In genomic region chr17:45161288-45162021, GRCh38 we compare ENCODE assay signal across 8 cellular contexts. TPM values are rescaled to one million over a fixed set of nuclear protein-coding genes. Genes with fewer than 3 reads are reported as not detected.
DNase-seq lines count a peak whose midpoint lies in the region; ATAC-seq and TF ChIP-seq lines count a peak whose summit lies in the region.

TSS of gene HEXIM2 (plus strand) at chr17:45161875. CDS start at chr17:45162794, 919 bp downstream.

- peak within 1 kb of the TSS; percentile 95 to 100 (median 100) for H3K27ac ChIP-seq in adrenal gland
- H3K27ac ChIP-seq in heart left ventricle: peak within 1 kb of the TSS; percentile 96 to 100 (median 100)
- H3K27ac ChIP-seq in trophoblast cell (ENCODE audit: low read depth, low read length): peak within 1 kb of the TSS; percentile 99
- peak within 1 kb of the TSS; percentile 94 to 99 (median 98) for H3K27ac ChIP-seq in transverse colon

- H2AK5ac ChIP-seq in trophoblast cell (ENCODE audit: low read length): peak within 1 kb of the TSS; percentile 99

- H3K79me1 ChIP-seq in trophoblast cell (ENCODE audit: low read length): peaks cover 17% of the 10 kb centered on the region

- H3K9me3 ChIP-seq in adrenal gland (replicated peaks in 1 of 3): no peaks in the 10 kb centered on the region
- H3K9me3 ChIP-seq in heart left ventricle: no peaks in the 10 kb centered on the region
- no peaks in the 10 kb centered on the region for H3K9me3 ChIP-seq in trophoblast cell (ENCODE audit: insufficient read depth, low read depth, low read length)
- H3K9me3 ChIP-seq in transverse colon: no peaks in the 10 kb centered on the region

- H3K9ac ChIP-seq in trophoblast cell (ENCODE audit: low read length): peak within 1 kb of the TSS; percentile 94

- H2BK12ac ChIP-seq in trophoblast cell (ENCODE audit: low read length): no peak within 1 kb of the TSS

- H3K23ac ChIP-seq in trophoblast cell (ENCODE audit: low read length): no peak within 1 kb of the TSS

- H2AFZ ChIP-seq in trophoblast cell (ENCODE audit: insufficient read depth, low read length, poor library complexity): peak within 1 kb of the TSS; percentile 78

- 0% methylated on average over 24 to 53 of the region's 53 CpGs for whole genome bisulfite sequencing in adrenal gland, 4 donors
- WGBS in heart left ventricle, 4 donors: 0 to 1% (median 1%) methylated on average over 31 to 53 of the region's 53 CpGs
- no CpG with 5 or more reads among the region's 53 CpGs for WGBS in trophoblast cell (ENCODE audit: extremely low coverage, insufficient coverage, insufficient read length)
- WGBS in transverse colon (ENCODE audit: low coverage in 1 of 2), 2 donors: 0% methylated on average over 31 of the region's 53 CpGs; no CpG with 5 or more reads in 1 of the 2 donors

- peak within 1 kb of the TSS; percentile 98 for H3K18ac ChIP-seq in trophoblast cell (ENCODE audit: low read length)

- in situ Hi-C loops in GM13976 (cut with MboI; ENCODE audit: low sequenced_read_pairs, unreplicated experiment) (no loop called here), transverse colon (cut with MboI; ENCODE audit: low pct_ligation_motif_present in 1 of 4, low pct_unique_long_range_greater_than_20kb in 1 of 4, low sequenced_read_pairs in 3 of 4) (no loop called here)

- intact Hi-C loops in adrenal gland (cut with DNase I) (no loop called here), heart left ventricle (cut with DNase I) (loop anchor here in 7 of 10 donors (1.0 to 5.0 kb wide), 5 partner anchors 13 to 36 kb away; partner anchors contain the start of gene HEXIM1 (in 5 of the 7)), transverse colon (cut with DNase I; ENCODE audit: low total_unique reads) (loop anchor here (2.0 kb wide), 1 partner anchor 15 kb away; no protein-coding TSS in a partner anchor)

- H3K27me3 ChIP-seq in adrenal gland: no peaks in the 10 kb centered on the region
- no peaks in the 10 kb centered on the region for H3K27me3 ChIP-seq in heart left ventricle
- no peaks in the 10 kb centered on the region for H3K27me3 ChIP-seq in trophoblast cell (ENCODE audit: insufficient read depth, low read length)
- no peaks in the 10 kb centered on the region for H3K27me3 ChIP-seq in transverse colon

- no peak for TF ChIP-seq CTCF in GM13976 (IDR thresholded peaks at IDR 0.05; ENCODE audit: borderline replicate concordance, control extremely low read depth, extremely low read depth, insufficient read depth, missing control alignments)
- TF ChIP-seq CTCF in adrenal gland (IDR thresholded peaks at IDR 0.05): peak in 1 of 6 experiments; percentile 17
- TF ChIP-seq CTCF in heart left ventricle (IDR thresholded peaks at IDR 0.05): no peak
- no peak for TF ChIP-seq CTCF in transverse colon (IDR thresholded peaks at IDR 0.05)

- H4K12ac ChIP-seq in trophoblast cell (ENCODE audit: low read depth, low read length): peak within 1 kb of the TSS; percentile 99

- peak within 1 kb of the TSS; percentile 99 for H2BK120ac ChIP-seq in trophoblast cell (ENCODE audit: insufficient read depth, low read length, poor library complexity)

- H3K4me1 ChIP-seq in adrenal gland (replicated peaks in 1 of 2) (peaks cover 37 to 38% of the 10 kb centered on the region in 2 donors), heart left ventricle (peaks cover 6 to 48% (median 36%) of the 10 kb centered on the region in 12 donors), trophoblast cell (ENCODE audit: control insufficient read depth in 1 of 2, insufficient read depth in 2 of 2, low read length in 2 of 2) (peaks cover 8 to 14% of the 10 kb centered on the region in 2 experiments), transverse colon (peaks cover 19 to 47% (median 36%) of the 10 kb centered on the region in 4 donors)

- H3K4ac ChIP-seq in trophoblast cell (ENCODE audit: low read depth, low read length): peak within 1 kb of the TSS; percentile 98

- ATAC-seq in HG02852 (IDR thresholded peaks at IDR 0.05; ENCODE audit: unreplicated experiment) (peak; percentile 92), heart left ventricle (peak; percentile 96 to 98 (median 97))

- peak within 1 kb of the TSS; percentile 100 for H2BK5ac ChIP-seq in trophoblast cell (ENCODE audit: low read depth, low read length, poor library complexity)

- H3K36me3 ChIP-seq in adrenal gland (replicated peaks in 1 of 2) (no peaks in the 10 kb centered on the region), heart left ventricle (peaks cover 0 to 2% (median 0%) of the 10 kb centered on the region in 9 donors), trophoblast cell (ENCODE audit: control insufficient read depth in 1 of 2, insufficient read depth in 2 of 2, low read length in 2 of 2) (no peaks in the 10 kb centered on the region), transverse colon (no peaks in the 10 kb centered on the region)

- no peak for TF ChIP-seq EP300 in transverse colon (IDR thresholded peaks at IDR 0.05; ENCODE audit: low read depth)

- H3K4me3 ChIP-seq in adrenal gland: peak within 1 kb of the TSS; percentile 80 to 97 (median 90)
- peak within 1 kb of the TSS; percentile 65 to 98 (median 93) for H3K4me3 ChIP-seq in heart left ventricle
- H3K4me3 ChIP-seq in trophoblast cell (ENCODE audit: low read depth, low read length): peak within 1 kb of the TSS; percentile 94
- H3K4me3 ChIP-seq in transverse colon: peak within 1 kb of the TSS; percentile 59 to 85 (median 75)

- H3K79me2 ChIP-seq in trophoblast cell (ENCODE audit: control insufficient read depth, insufficient read depth, low read length, poor library complexity): peaks cover 10% of the 10 kb centered on the region

- DNase-seq in GM13976 (ENCODE audit: low spot score) (peak; percentile 97), NCI-H1436 treated with DMSO at 0.1 percent for 48 hours (lab: John Stamatoyannopoulos, UW) (peak; percentile 100), T follicular helper cell (ENCODE audit: low read depth) (peak; percentile 96), adrenal gland (peak; percentile 98 to 100 (median 99)), heart left ventricle (peak; percentile 97 to 99 (median 98)), trophoblast cell (peak; percentile 100), transverse colon (peak; percentile 99)

- H4K8ac ChIP-seq in trophoblast cell (ENCODE audit: low read depth, low read length): peak within 1 kb of the TSS; percentile 100

- peak within 1 kb of the TSS; percentile 99 for H3K14ac ChIP-seq in trophoblast cell (ENCODE audit: low read length)

- peak within 1 kb of the TSS; percentile 93 for H3K4me2 ChIP-seq in trophoblast cell (ENCODE audit: low read length)

- H4K91ac ChIP-seq in trophoblast cell (ENCODE audit: low read depth, low read length): peak within 1 kb of the TSS; percentile 100

- peak; percentile 75 to 94 for TF ChIP-seq POLR2A in adrenal gland (IDR thresholded peaks at IDR 0.05)
- TF ChIP-seq POLR2A in heart left ventricle (IDR thresholded peaks at IDR 0.05): peak in 1 of 2 donors; percentile 81
- peak; percentile 91 for TF ChIP-seq POLR2A in transverse colon (IDR thresholded peaks at IDR 0.05)

RNA-seq across cellular contexts. Expression of gene HEXIM2, which starts in this region (rescaled TPM):
- total RNA-seq in adrenal gland: 10 to 100 TPM in 7 of 8 donors, 1 to 10 TPM in 1; 8.5 to 28.1 (median 17.6) TPM
- 10 to 100 TPM in 2 of 3 donors, 1 to 10 TPM in 1; 4.5 to 18.0 (median 14.7) TPM for polyA plus RNA-seq in adrenal gland
- 1 to 10 TPM; 3.9 to 7.5 (median 5.7) TPM for total RNA-seq in heart left ventricle
- 1 to 10 TPM; 3.4 to 6.4 TPM for polyA plus RNA-seq in heart left ventricle
- 4.2 and 4.3 TPM in 2 replicates for polyA plus RNA-seq in trophoblast cell (2013)
- 10 to 100 TPM in 1 of 4 donors, 1 to 10 TPM in 3; 1.2 to 10.8 (median 5.9) TPM for total RNA-seq in transverse colon

Comparison
In these comparisons a context has a peak if more than half of its experiments do, and no peak if none do; other contexts are left out.
1. Peak in every context shown above with its lines: DNase-seq, ATAC-seq, H3K4me3 ChIP-seq and H3K27ac ChIP-seq.
2. intact Hi-C loops: an anchor here in heart left ventricle (1.0 to 5.0 kb wide) and transverse colon (2.0 kb wide); none called in adrenal gland.